ENCODE assay signal across 10 cellular contexts in genomic region chr2:120347387-120348010, GRCh38. TPM values are rescaled to one million over a fixed set of nuclear protein-coding genes. Genes with fewer than 3 reads are reported as not detected.
DNase-seq lines count a peak whose midpoint lies in the region; ATAC-seq lines count a peak whose summit lies in the region.
"Had no signal": no experiment of that assay in that cellular context is flagged by ENCODE, and none has a peak within 500 bp of the region (broad histone marks: within the 10 kb centered on the region; RNA-seq: fewer than 3 reads in every experiment).

No MANE protein-coding gene starts in this region.

- H3K4me1 ChIP-seq in right cardiac atrium (ENCODE audit: control insufficient read depth, insufficient read depth, low read length): peaks cover 1% of the 10 kb centered on the region
- H3K4me1 ChIP-seq: foreskin keratinocyte had no signal

- H3K9me3 ChIP-seq in right cardiac atrium (ENCODE audit: control insufficient read depth, low read length): no peaks in the 10 kb centered on the region

- H3K4me3 ChIP-seq in right cardiac atrium (ENCODE audit: low read length) (peak overlapping the region; percentile 71), skeletal muscle cell (ENCODE audit: low read depth, low read length) (peak overlapping the region; percentile 31)

- ATAC-seq in right cardiac atrium (no peak), HG03039 (IDR thresholded peaks at IDR 0.05; ENCODE audit: unreplicated experiment) (no peak)
- ATAC-seq: foreskin keratinocyte had no signal

- H3K27me3 ChIP-seq in right cardiac atrium (ENCODE audit: control insufficient read depth, insufficient read depth): no peaks in the 10 kb centered on the region

- H3K27ac ChIP-seq in right cardiac atrium (ENCODE audit: low read length): no peak overlapping the region
- H3K27ac ChIP-seq: foreskin keratinocyte had no signal

- intact Hi-C loops in right cardiac atrium (cut with DNase I): loop anchor here in 3 of 4 donors (5.0 to 10.0 kb wide), 5 partner anchors 167 to 737 kb away; no protein-coding TSS in a partner anchor

- peak; percentile 6 for DNase-seq in NCI-H2029 treated with DMSO at 0.1 percent for 48 hours (lab: John Stamatoyannopoulos, UW)
- DNase-seq in NCI-H2029 (lab: John Stamatoyannopoulos, UW): no peak
- peak; percentile 16 for DNase-seq in NCI-H345 treated with DMSO at 0.1 percent for 48 hours (lab: John Stamatoyannopoulos, UW; ENCODE audit: unreplicated experiment)
- DNase-seq in right cardiac atrium: no peak
- DNase-seq in skeletal muscle cell (ENCODE audit: low read depth): no peak
- DNase-seq in SHP77 (lab: John Stamatoyannopoulos, UW): no peak
- no peak for DNase-seq in LoVo (ENCODE audit: low spot score)
- DNase-seq: AML-193 had no signal

- 8% methylated on average over 27 of the region's 27 CpGs for WGBS in right cardiac atrium

RNA-seq across cellular contexts. Expression of gene INHBB, which starts 1.6 kb away (rescaled TPM):
- total RNA-seq in right cardiac atrium: 1 to 10 TPM; 1.4 to 2.5 (median 2.0) TPM
- polyA plus RNA-seq in right cardiac atrium: 2.4 TPM
- total RNA-seq: foreskin keratinocyte had no signal
- polyA plus RNA-seq: foreskin keratinocyte had no signal

Comparison
In these comparisons a context has a peak if more than half of its experiments do, and no peak if none do; other contexts are left out.
1. DNase-seq: peak in NCI-H2029 treated with DMSO at 0.1 percent for 48 hours (single experiment) and NCI-H345 treated with DMSO at 0.1 percent for 48 hours (single experiment); none in NCI-H2029 (single experiment), right cardiac atrium (0 of 3), skeletal muscle cell (single experiment), SHP77 (0 of 2) and LoVo (single experiment).